ENCODE assay signal across 17 cellular contexts in the genomic region with DNA sequence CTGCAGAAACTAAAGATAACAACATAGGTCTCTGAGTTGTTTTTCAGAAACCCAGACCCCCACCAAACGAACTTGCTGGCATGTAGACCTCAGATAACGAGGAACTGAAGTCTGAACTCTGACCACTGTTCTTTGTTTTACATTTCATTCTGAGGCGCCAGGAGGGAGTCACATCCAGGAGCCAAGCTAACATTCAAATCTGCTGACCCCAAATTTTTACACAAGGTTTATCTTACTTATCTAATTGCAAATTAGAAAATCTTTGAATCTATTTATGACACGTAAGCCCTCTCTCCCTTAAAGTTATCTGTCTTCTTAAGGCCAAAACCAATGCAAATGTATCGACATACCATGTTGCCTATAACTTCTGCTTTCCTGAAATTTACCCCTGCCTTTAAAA. TPM values are rescaled to one million over a fixed set of nuclear protein-coding genes. Genes with fewer than 3 reads are reported as not detected.
DNase-seq lines count a peak whose midpoint lies in the region; ATAC-seq, FAIRE-seq and TF ChIP-seq lines count a peak whose summit lies in the region.
"Had no signal": no experiment of that assay in that cellular context is flagged by ENCODE, and none has a peak within 500 bp of the region (broad histone marks: within the 10 kb centered on the region; RNA-seq: fewer than 3 reads in every experiment).

No MANE protein-coding gene starts in this region.

- peak; percentile 47 for ATAC-seq in GM18868 (IDR thresholded peaks at IDR 0.05; ENCODE audit: unreplicated experiment)
- ATAC-seq in K562 = peak; percentile 71
- no peak for ATAC-seq in HG03354 (IDR thresholded peaks at IDR 0.05; ENCODE audit: poor library complexity, severe bottlenecking, unreplicated experiment)

- H3K9ac ChIP-seq in OCI-LY3 (ENCODE audit: low read length) (no peak overlapping the region), K562 (ENCODE audit: insufficient read depth in 1 of 2, low read depth in 2 of 2, low read length in 2 of 2) (no peak overlapping the region), smooth muscle cell (ENCODE audit: low read depth) (no peak overlapping the region)

- peaks cover 10% of the 10 kb centered on the region for H3K4me1 ChIP-seq in OCI-LY3 (ENCODE audit: low read length)
- no peaks in the 10 kb centered on the region for H3K4me1 ChIP-seq in K562 (replicated peaks in 1 of 2; ENCODE audit: control insufficient read depth in 2 of 2, insufficient read depth in 2 of 2, low read length in 2 of 2)
- H3K4me1 ChIP-seq in smooth muscle cell (ENCODE audit: low read depth) = no peaks in the 10 kb centered on the region
- H3K4me1 ChIP-seq: BE2C, Caco-2 had no signal

- TF ChIP-seq RAD21 in K562 (CRISPR knock-in tag; conservative IDR thresholded peaks at IDR 0.05 in 1 of 2, IDR thresholded peaks at IDR 0.05 in 1 of 2) = no peak

- H3K27ac ChIP-seq in OCI-LY3 (ENCODE audit: low read length) (no peak overlapping the region), K562 (ENCODE audit: extremely low read depth, low read depth, low read length) (no peak overlapping the region), smooth muscle cell (ENCODE audit: low read depth) (peak overlapping the region; percentile 64)
- H3K27ac ChIP-seq: C4-2B had no signal

- peak overlapping the region; percentile 5; the same call in 1 of the 2 replicates for H3K4me2 ChIP-seq in OCI-LY3 (ENCODE audit: low read length)
- H3K4me2 ChIP-seq in K562 (ENCODE audit: insufficient read depth, low read length) = no peak overlapping the region
- no peak overlapping the region for H3K4me2 ChIP-seq in smooth muscle cell

- H2AFZ ChIP-seq in OCI-LY3 (ENCODE audit: low read depth, low read length) (peak overlapping the region; percentile 30; the same call in 1 of the 2 replicates), K562 (ENCODE audit: low read depth, low read length) (no peak overlapping the region), smooth muscle cell (ENCODE audit: low read depth) (peak overlapping the region; percentile 86)

- DNase-seq in K562 (ENCODE audit: extremely low read depth in 1 of 4, low spot score in 3 of 4) (peak in 1 of 4 experiments; percentile 46), smooth muscle cell (lab: John Stamatoyannopoulos, UW; ENCODE audit: unreplicated experiment) (no peak), cortex of kidney (lab: John Stamatoyannopoulos, UW) (no peak), NOMO-1 treated with dmso at 0.1 percent for 144 hours (lab: John Stamatoyannopoulos, UW; ENCODE audit: unreplicated experiment) (no peak)
- DNase-seq: BE2C; Caco-2; CD4-positive, alpha-beta memory T cell; GF-D8; HCEC 1CT; HFFc6; IMR-90; KG1 had no signal

- no peaks in the 10 kb centered on the region for H3K27me3 ChIP-seq in OCI-LY3 (ENCODE audit: low read depth, low read length)
- no peaks in the 10 kb centered on the region for H3K27me3 ChIP-seq in K562 (ENCODE audit: control insufficient read depth in 2 of 2, insufficient read depth in 2 of 2, low read length in 2 of 2)
- H3K27me3 ChIP-seq in smooth muscle cell (ENCODE audit: low read depth) = no peaks in the 10 kb centered on the region
- H3K27me3 ChIP-seq: BE2C had no signal

- no peak for FAIRE-seq in K562 (lab: Jason Lieb, UNC)
- FAIRE-seq: A204.1 had no signal

- POLR2A ChIA-PET in K562 (lab: Yijun Ruan, JAX) = no interaction called here

- H3K9me3 ChIP-seq in OCI-LY3 (ENCODE audit: insufficient read depth, low read length) = no peaks in the 10 kb centered on the region
- H3K9me3 ChIP-seq in K562 (replicated peaks; ENCODE audit: control insufficient read depth, insufficient read depth, low read depth, low read length) = no peaks in the 10 kb centered on the region
- no peaks in the 10 kb centered on the region for H3K9me3 ChIP-seq in smooth muscle cell (replicated peaks; ENCODE audit: low read depth)
- H3K9me3 ChIP-seq: BE2C, Caco-2 had no signal

- H3K4me3 ChIP-seq in OCI-LY3 (ENCODE audit: low read length) (no peak overlapping the region), K562 (no peak overlapping the region), smooth muscle cell (no peak overlapping the region)

- 2% methylated on average over 5 of the region's 5 CpGs for WGBS in K562 (ENCODE audit: insufficient coverage, low coverage, missing lambda C conversion rate)
- WGBS in smooth muscle cell (ENCODE audit: low lambda C conversion rate) = 83% methylated on average over 5 of the region's 5 CpGs

- H3K79me2 ChIP-seq in OCI-LY3 (ENCODE audit: low read length) (no peaks in the 10 kb centered on the region), K562 (ENCODE audit: control insufficient read depth, insufficient read depth, low read length) (no peaks in the 10 kb centered on the region), smooth muscle cell (ENCODE audit: low read depth) (no peaks in the 10 kb centered on the region)

- BruUV-seq in K562 (replicated peaks; lab: Mats Ljungman, UMichigan) = no TSS peak

- in situ Hi-C loops in K562 (cut with MboI) = no loop called here

- H4K20me1 ChIP-seq in OCI-LY3 (ENCODE audit: insufficient read depth, low read length) (no peaks in the 10 kb centered on the region), K562 (replicated peaks; ENCODE audit: control insufficient read depth, insufficient read depth, low read length) (no peaks in the 10 kb centered on the region), smooth muscle cell (ENCODE audit: low read depth) (no peaks in the 10 kb centered on the region)

- CTCF ChIA-PET in K562 (lab: Yijun Ruan, JAX; ENCODE audit: low intra/inter-chr PET ratio) = no interaction called here

- TF ChIP-seq POLR2A in K562 (conservative IDR thresholded peaks at IDR 0.05) = no peak

- no peak for TF ChIP-seq CTCF in OCI-LY3 (IDR thresholded peaks at IDR 0.05; ENCODE audit: low read depth, low read length)
- TF ChIP-seq CTCF in K562 (IDR thresholded peaks at IDR 0.05 in 2 of 3, conservative IDR thresholded peaks at IDR 0.05 in 1 of 3; ENCODE audit: insufficient read depth in 2 of 3, low read depth in 1 of 3, low read length in 3 of 3) = no peak
- no peak for TF ChIP-seq CTCF in smooth muscle cell (IDR thresholded peaks at IDR 0.05; ENCODE audit: borderline replicate concordance, insufficient read depth, poor library complexity, severe bottlenecking)

- no peaks in the 10 kb centered on the region for H3K9me1 ChIP-seq in K562 (ENCODE audit: control insufficient read depth, insufficient read depth, low read length)

- TF ChIP-seq EP300 in K562 (IDR thresholded peaks at IDR 0.05; ENCODE audit: low read length) = no peak

- intact Hi-C loops in K562 (cut with micrococcal nuclease) = no loop called here

- H3F3A ChIP-seq in smooth muscle cell (ENCODE audit: low read depth) = peaks cover 5% of the 10 kb centered on the region

- H3K36me3 ChIP-seq in OCI-LY3 (replicated peaks; ENCODE audit: low read depth, low read length) = no peaks in the 10 kb centered on the region
- no peaks in the 10 kb centered on the region for H3K36me3 ChIP-seq in K562 (ENCODE audit: control insufficient read depth, insufficient read depth, low read length)
- no peaks in the 10 kb centered on the region for H3K36me3 ChIP-seq in smooth muscle cell (ENCODE audit: low read depth)
- H3K36me3 ChIP-seq: BE2C had no signal

TF ChIP-seq in K562, 482 proteins besides CTCF, POLR2A, EP300 and RAD21:
- no peak for TF ChIP-seq JUN (IDR thresholded peaks at IDR 0.05; ENCODE audit: borderline replicate concordance, low read depth, low read length)
- no peak for TF ChIP-seq JUN (CRISPR knock-in tag; IDR thresholded peaks at IDR 0.05; ENCODE audit: borderline replicate concordance)
- no peak for TF ChIP-seq RFX5 (IDR thresholded peaks at IDR 0.05; ENCODE audit: low read depth, low read length)
- TF ChIP-seq C11orf30 (IDR thresholded peaks at IDR 0.05; ENCODE audit: low read depth) = peak; percentile 54; the same call in 1 of the 2 replicates
- TF ChIP-seq TRIM28 (IDR thresholded peaks at IDR 0.05) = no peak
- TF ChIP-seq, protein P1, sequence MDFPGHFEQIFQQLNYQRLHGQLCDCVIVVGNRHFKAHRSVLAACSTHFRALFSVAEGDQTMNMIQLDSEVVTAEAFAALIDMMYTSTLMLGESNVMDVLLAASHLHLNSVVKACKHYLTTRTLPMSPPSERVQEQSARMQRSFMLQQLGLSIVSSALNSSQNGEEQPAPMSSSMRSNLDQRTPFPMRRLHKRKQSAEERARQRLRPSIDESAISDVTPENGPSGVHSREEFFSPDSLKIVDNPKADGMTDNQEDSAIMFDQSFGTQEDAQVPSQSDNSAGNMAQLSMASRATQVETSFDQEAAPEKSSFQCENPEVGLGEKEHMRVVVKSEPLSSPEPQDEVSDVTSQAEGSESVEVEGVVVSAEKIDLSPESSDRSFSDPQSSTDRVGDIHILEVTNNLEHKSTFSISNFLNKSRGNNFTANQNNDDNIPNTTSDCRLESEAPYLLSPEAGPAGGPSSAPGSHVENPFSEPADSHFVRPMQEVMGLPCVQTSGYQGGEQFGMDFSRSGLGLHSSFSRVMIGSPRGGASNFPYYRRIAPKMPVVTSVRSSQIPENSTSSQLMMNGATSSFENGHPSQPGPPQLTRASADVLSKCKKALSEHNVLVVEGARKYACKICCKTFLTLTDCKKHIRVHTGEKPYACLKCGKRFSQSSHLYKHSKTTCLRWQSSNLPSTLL (IDR thresholded peaks at IDR 0.05) = no peak
- TF ChIP-seq SMAD4 (CRISPR knock-in tag; conservative IDR thresholded peaks at IDR 0.05) = no peak
- no peak for TF ChIP-seq TEAD1 (CRISPR knock-in tag; IDR thresholded peaks at IDR 0.05)
- no peak for TF ChIP-seq EP400 (IDR thresholded peaks at IDR 0.05)
- peak; percentile 72 for TF ChIP-seq ZNF316 (IDR thresholded peaks at IDR 0.05)
TF ChIP-seq in K562: peak in this region for 2.

RNA-seq across cellular contexts. Expression of a gene that starts 37.7 kb away (rescaled TPM):
- 14.8 and 40.0 TPM in 2 replicates for total RNA-seq in K562 (2011; cell fraction: chromatin; rRNA removed; ENCODE audit: low replicate concordance)
- total RNA-seq in K562 (2011; cell fraction: nucleolus; rRNA removed) = 10.2 and 14.1 TPM in 2 replicates
- total RNA-seq in K562 (2011; cell fraction: nucleoplasm; rRNA removed) = 21.0 and 27.3 TPM in 2 replicates
- total RNA-seq in K562 (2014; rRNA removed) (9.9 and 10.7 TPM in 2 replicates), K562 (2014; rRNA removed; fragmentation: Illumina TruSeq; extraction: Trizol) (15.2 and 16.4 TPM in 2 replicates), K562 (2015; rRNA removed; fragmentation: Illumina TruSeq; extraction: Trizol) (15.0 and 15.2 TPM in 2 replicates), K562 (2021) (12.9 and 14.4 TPM in 2 replicates), smooth muscle cell (3.7 and 4.9 TPM in 2 replicates)
- polyA plus RNA-seq in K562 (2011; rRNA removed) (16.0 and 23.3 TPM in 2 replicates), K562 (2014; fragmentation: Illumina TruSeq; extraction: Trizol) (13.0 and 15.6 TPM in 2 replicates), K562 (2014; fragmentation: Nextera tagmentation; extraction: Ambion mirVana) (1 to 10 TPM; 2.7 to 4.8 TPM), K562 (2014; rRNA removed) (11.9 and 14.1 TPM in 2 replicates), smooth muscle cell (1.2 and 2.7 TPM in 2 replicates)
- 7.3 and 8.6 TPM in 2 replicates for polyA plus RNA-seq in K562 (2011; cell fraction: cytosol; rRNA removed)
- 11.7 and 14.3 TPM in 2 replicates for polyA plus RNA-seq in K562 (2011; cell fraction: nucleus; rRNA removed)
- 7.9 and 12.0 TPM in 2 replicates for polyA plus RNA-seq in K562 (2012)
- polyA minus RNA-seq in K562 (2011; rRNA and poly(A)+ RNA removed) = 24.1 and 24.3 TPM in 2 replicates
- 8.6 and 10.1 TPM in 2 replicates for polyA minus RNA-seq in K562 (2011; cell fraction: cytosol; rRNA and poly(A)+ RNA removed)
- 14.8 and 20.2 TPM in 2 replicates for polyA minus RNA-seq in K562 (2011; cell fraction: nucleus; rRNA and poly(A)+ RNA removed)
